Comparison of ENCODE assay signal across 21 cellular contexts in the genomic region with DNA sequence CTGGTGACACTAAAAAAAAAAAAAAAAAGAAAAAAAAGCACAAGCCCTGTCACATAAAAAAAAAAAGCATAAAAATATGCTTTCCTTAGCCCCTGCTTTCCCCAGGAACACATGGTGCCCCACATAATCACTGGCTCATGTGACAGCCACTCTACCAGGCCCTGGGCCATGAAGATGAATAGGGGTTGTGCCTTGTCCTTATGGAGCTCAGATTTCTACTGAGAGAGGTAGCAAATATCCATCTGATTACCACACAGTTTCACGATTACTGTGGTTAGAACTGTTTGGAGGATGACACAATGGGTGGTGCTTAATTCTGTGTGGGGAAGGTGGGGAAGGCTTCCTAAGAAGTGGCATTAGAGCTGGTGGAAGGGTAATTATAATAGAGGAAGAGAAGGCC. TPM values are rescaled to one million over a fixed set of nuclear protein-coding genes. Genes with fewer than 3 reads are reported as not detected.
DNase-seq lines count a peak whose midpoint lies in the region; ATAC-seq and TF ChIP-seq lines count a peak whose summit lies in the region.
"Had no signal": no experiment of that assay in that cellular context is flagged by ENCODE, and none has a peak within 500 bp of the region (broad histone marks: within the 10 kb centered on the region; RNA-seq: fewer than 3 reads in every experiment).

No MANE protein-coding gene starts in this region.

- peaks cover 0 to 47% of the 10 kb centered on the region in 2 experiments for H3K27me3 ChIP-seq in mesenchymal stem cell (ENCODE audit: control insufficient read depth in 1 of 2, insufficient read depth in 1 of 2, low read length in 2 of 2)

- no peaks in the 10 kb centered on the region for H3K4me1 Mint-ChIP-seq in activated naive CD8-positive, alpha-beta T cell treated with anti-CD3 and anti-CD28 coated beads for 36 hours
- H3K4me1 Mint-ChIP-seq: activated naive CD4-positive, alpha-beta T cell treated with anti-CD3 and anti-CD28 coated beads, Interleukin-2, amount 10 ng/mL, durations not matched to agents 7 days and 5 days had no signal

- no peak overlapping the region for H2BK120ac ChIP-seq in mesenchymal stem cell (ENCODE audit: low read depth, low read length)

- no peaks in the 10 kb centered on the region for H3K36me3 Mint-ChIP-seq in activated naive CD8-positive, alpha-beta T cell treated with anti-CD3 and anti-CD28 coated beads for 36 hours
- H3K36me3 Mint-ChIP-seq: activated naive CD4-positive, alpha-beta T cell treated with anti-CD3 and anti-CD28 coated beads, Interleukin-2, amount 10 ng/mL, durations not matched to agents 7 days and 5 days had no signal

- H3K4me1 ChIP-seq in mesenchymal stem cell (ENCODE audit: control insufficient read depth, insufficient read depth, low read depth, low read length): no peaks in the 10 kb centered on the region

- no peak for TF ChIP-seq CTCF in NB4 (IDR thresholded peaks at IDR 0.05; ENCODE audit: low read depth, low read length)

- no peak overlapping the region for H3K27ac Mint-ChIP-seq in activated naive CD8-positive, alpha-beta T cell treated with anti-CD3 and anti-CD28 coated beads for 36 hours
- H3K27ac Mint-ChIP-seq: activated naive CD4-positive, alpha-beta T cell treated with anti-CD3 and anti-CD28 coated beads, Interleukin-2, amount 10 ng/mL, durations not matched to agents 7 days and 5 days had no signal

- no peak overlapping the region for H4K8ac ChIP-seq in mesenchymal stem cell (ENCODE audit: low read length)

- H3K79me1 ChIP-seq in mesenchymal stem cell (replicated peaks; ENCODE audit: low read length, poor library complexity, severe bottlenecking): no peaks in the 10 kb centered on the region

- no peak overlapping the region for H4K91ac ChIP-seq in mesenchymal stem cell (ENCODE audit: low read length)

- no peaks in the 10 kb centered on the region for H3K27me3 Mint-ChIP-seq in activated naive CD8-positive, alpha-beta T cell treated with anti-CD3 and anti-CD28 coated beads for 36 hours

- no peaks in the 10 kb centered on the region for H3K9me3 Mint-ChIP-seq in activated naive CD8-positive, alpha-beta T cell treated with anti-CD3 and anti-CD28 coated beads for 36 hours
- H3K9me3 Mint-ChIP-seq: activated naive CD4-positive, alpha-beta T cell treated with anti-CD3 and anti-CD28 coated beads, Interleukin-2, amount 10 ng/mL, durations not matched to agents 7 days and 5 days had no signal

- H2BK5ac ChIP-seq in mesenchymal stem cell (ENCODE audit: low read depth, low read length, poor library complexity, severe bottlenecking): no peak overlapping the region

- H3K4me3 ChIP-seq in NB4 (ENCODE audit: low read depth, low read length) (no peak overlapping the region), mesenchymal stem cell (ENCODE audit: insufficient read depth in 1 of 2, low read depth in 1 of 2, low read length in 2 of 2) (no peak overlapping the region)
- H3K4me3 ChIP-seq: cardiac muscle cell, mucosa of descending colon had no signal

- H3K18ac ChIP-seq in mesenchymal stem cell (ENCODE audit: low read depth in 1 of 2, low read length in 2 of 2): no peak overlapping the region

- H2BK15ac ChIP-seq in mesenchymal stem cell (ENCODE audit: low read depth, poor library complexity, severe bottlenecking): no peak overlapping the region

- WGBS in mesenchymal stem cell: 70% methylated on average over 1 of the region's 1 CpG

- H3K27ac ChIP-seq in mesenchymal stem cell (ENCODE audit: low read length, poor library complexity, severe bottlenecking): no peak overlapping the region
- H3K27ac ChIP-seq: cardiac muscle cell, parathyroid adenoma had no signal

- no peak overlapping the region for H3K4me3 Mint-ChIP-seq in activated naive CD8-positive, alpha-beta T cell treated with anti-CD3 and anti-CD28 coated beads for 36 hours
- H3K4me3 Mint-ChIP-seq: activated naive CD4-positive, alpha-beta T cell treated with anti-CD3 and anti-CD28 coated beads, Interleukin-2, amount 10 ng/mL, durations not matched to agents 7 days and 5 days had no signal

- DNase-seq in EH (ENCODE audit: low read depth) (peak; percentile 31), NB4 (ENCODE audit: low read depth) (peak; percentile 14), amniotic epithelial cell (ENCODE audit: low read depth) (peak; percentile 60), mesenchymal stem cell (peak; percentile 16)
- no peak for DNase-seq in activated naive CD8-positive, alpha-beta T cell treated with anti-CD3 and anti-CD28 coated beads for 36 hours
- no peak for DNase-seq in stimulated activated naive CD4-positive, alpha-beta T cell (lab: John Stamatoyannopoulos, UW)
- DNase-seq: activated CD8-positive, alpha-beta memory T cell treated with anti-CD3 and anti-CD28 coated beads, Interleukin-2, amount 50 U/mL, for 48 hours; activated naive CD4-positive, alpha-beta T cell treated with anti-CD3 and anti-CD28 coated beads, Interleukin-2, amount 10 ng/mL, durations not matched to agents 7 days and 5 days; DMS53; effector memory CD4-positive, alpha-beta T cell; glutamatergic neuron; mucosa of descending colon; NCI-H2227 treated with DMSO at 0.1 percent for 48 hours; stimulated activated CD4-positive, alpha-beta T cell treated with anti-CD3 and anti-CD28 coated beads, Interleukin-12 subunit alpha, Interleukin-12 subunit beta, amount 100 ng/mL, for 4 hours; SW 1271 had no signal

- H3K4me2 ChIP-seq in mesenchymal stem cell (ENCODE audit: low read length, poor library complexity, severe bottlenecking): no peak overlapping the region

- no peaks in the 10 kb centered on the region for H3K36me3 ChIP-seq in mesenchymal stem cell (ENCODE audit: control insufficient read depth in 1 of 2, insufficient read depth in 2 of 2, low read depth in 1 of 2, low read length in 2 of 2)
- H3K36me3 ChIP-seq: cardiac muscle cell had no signal

- no peak overlapping the region for H2BK12ac ChIP-seq in mesenchymal stem cell (ENCODE audit: low read length in 2 of 2)

- no peak overlapping the region for H3K14ac ChIP-seq in mesenchymal stem cell (ENCODE audit: low read length in 2 of 2)

- no peak overlapping the region for H2AFZ ChIP-seq in mesenchymal stem cell (ENCODE audit: low read depth, low read length)
- H2AFZ ChIP-seq: parathyroid adenoma had no signal

- no peaks in the 10 kb centered on the region for H3K9me3 ChIP-seq in mesenchymal stem cell (ENCODE audit: control insufficient read depth, low read length)
- H3K9me3 ChIP-seq: mucosa of descending colon had no signal

- no peak overlapping the region for H3K9ac ChIP-seq in mesenchymal stem cell (ENCODE audit: low read length)
- H3K9ac ChIP-seq: parathyroid adenoma had no signal

- TF ChIP-seq POLR2A in NB4 (IDR thresholded peaks at IDR 0.05; ENCODE audit: extremely low read depth, insufficient read length): no peak

- no peak for ATAC-seq in HG03196 (IDR thresholded peaks at IDR 0.05; ENCODE audit: unreplicated experiment)
- no peak for ATAC-seq in GM18909 (IDR thresholded peaks at IDR 0.05; ENCODE audit: poor library complexity, unreplicated experiment)
- ATAC-seq: activated CD4-positive, CD25-positive, alpha-beta regulatory T cell treated with anti-CD3 and anti-CD28 coated beads, Interleukin-2, amount 50 U/mL, for 24 hours had no signal

- no peak overlapping the region for H3K4ac ChIP-seq in mesenchymal stem cell (ENCODE audit: low read depth in 1 of 2, low read length in 2 of 2)

- H3K23ac ChIP-seq in mesenchymal stem cell (ENCODE audit: low read length in 2 of 2): no peak overlapping the region

- H2AK5ac ChIP-seq in mesenchymal stem cell (ENCODE audit: low read length, severe bottlenecking): no peak overlapping the region

RNA-seq across cellular contexts. Expression of a gene that starts 9.3 kb away (rescaled TPM):
- polyA plus RNA-seq in mesenchymal stem cell (2013, experiment 1 of 2): 0.21 TPM
- polyA plus RNA-seq in mesenchymal stem cell (2013, experiment 2 of 2): 0.25 TPM
- total RNA-seq in activated naive CD8-positive, alpha-beta T cell treated with anti-CD3 and anti-CD28 coated beads for 36 hours: not detected
- total RNA-seq: cardiac muscle cell, kidney epithelial cell had no signal
- polyA plus RNA-seq: cardiac muscle cell had no signal

RNA-seq across cellular contexts. Expression of a gene that starts 24.5 kb away (rescaled TPM):
- polyA plus RNA-seq in mesenchymal stem cell (2013, experiment 1 of 2): 47.8 TPM
- polyA plus RNA-seq in mesenchymal stem cell (2013, experiment 2 of 2): 47.1 TPM
- total RNA-seq in activated naive CD8-positive, alpha-beta T cell treated with anti-CD3 and anti-CD28 coated beads for 36 hours: 1 to 10 TPM; 1.8 to 2.1 TPM

RNA-seq across cellular contexts. Expression of a gene that starts 34.3 kb away (rescaled TPM):
- polyA plus RNA-seq in mesenchymal stem cell (2013, experiment 1 of 2): 1.4 TPM
- 1.4 TPM for polyA plus RNA-seq in mesenchymal stem cell (2013, experiment 2 of 2)
- not detected for total RNA-seq in activated naive CD8-positive, alpha-beta T cell treated with anti-CD3 and anti-CD28 coated beads for 36 hours
- total RNA-seq: cardiac muscle cell, kidney epithelial cell had no signal
- polyA plus RNA-seq: cardiac muscle cell had no signal

RNA-seq across cellular contexts. Expression of a gene that starts 53.2 kb away (rescaled TPM):
- 6.4 TPM for polyA plus RNA-seq in mesenchymal stem cell (2013, experiment 1 of 2)
- 7.4 TPM for polyA plus RNA-seq in mesenchymal stem cell (2013, experiment 2 of 2)
- total RNA-seq in activated naive CD8-positive, alpha-beta T cell treated with anti-CD3 and anti-CD28 coated beads for 36 hours: under 1 TPM; 0.43 to 0.62 TPM
- total RNA-seq: cardiac muscle cell had no signal
- polyA plus RNA-seq: cardiac muscle cell had no signal

Comparison
In these comparisons a context has a peak if more than half of its experiments do, and no peak if none do; other contexts are left out.
1. DNase-seq: peak in EH (single experiment), NB4 (single experiment), amniotic epithelial cell (single experiment) and mesenchymal stem cell (single experiment); none in activated naive CD8-positive, alpha-beta T cell treated with anti-CD3 and anti-CD28 coated beads for 36 hours (single experiment) and stimulated activated naive CD4-positive, alpha-beta T cell (0 of 6).